ENCODE assay signal across 16 cellular contexts in genomic region chr9:128317629-128318028, GRCh38.
"Had no signal": no experiment of that assay in that cellular context is flagged by ENCODE, and none has a peak within 500 bp of the region (broad histone marks: within the 10 kb centered on the region; RNA-seq: fewer than 3 reads in every experiment).

No MANE protein-coding gene starts in this region.

- H3K4me1 Mint-ChIP-seq: activated CD4-positive, alpha-beta T cell treated with anti-CD3 and anti-CD28 coated beads, Interleukin-2, amount 10 ng/mL, durations not matched to agents 24 days and 14 days; activated naive CD4-positive, alpha-beta T cell treated with anti-CD3 and anti-CD28 coated beads, Interleukin-2, amount 50 U/mL, for 24 hours had no signal

- H3K27ac ChIP-seq: adrenal gland had no signal

- H3K9me3 Mint-ChIP-seq: activated CD4-positive, alpha-beta T cell treated with anti-CD3 and anti-CD28 coated beads, Interleukin-2, amount 10 ng/mL, durations not matched to agents 24 days and 14 days; activated CD8-positive, alpha-beta T cell treated with anti-CD3 and anti-CD28 coated beads for 36 hours; activated naive CD4-positive, alpha-beta T cell treated with anti-CD3 and anti-CD28 coated beads, Interleukin-2, amount 50 U/mL, for 24 hours; T-cell had no signal

- ATAC-seq: activated CD8-positive, alpha-beta T cell treated with anti-CD3 and anti-CD28 coated beads for 36 hours; naive thymus-derived CD4-positive, alpha-beta T cell; T-cell had no signal

- H3K27me3 Mint-ChIP-seq: activated CD4-positive, alpha-beta T cell treated with anti-CD3 and anti-CD28 coated beads, Interleukin-2, amount 10 ng/mL, durations not matched to agents 24 days and 14 days; activated CD8-positive, alpha-beta T cell treated with anti-CD3 and anti-CD28 coated beads for 36 hours; activated naive CD4-positive, alpha-beta T cell treated with anti-CD3 and anti-CD28 coated beads, Interleukin-2, amount 50 U/mL, for 24 hours; T-cell had no signal

- H3K4me3 Mint-ChIP-seq: activated CD4-positive, alpha-beta T cell treated with anti-CD3 and anti-CD28 coated beads, Interleukin-2, amount 10 ng/mL, durations not matched to agents 24 days and 14 days; activated CD8-positive, alpha-beta T cell treated with anti-CD3 and anti-CD28 coated beads for 36 hours; activated naive CD4-positive, alpha-beta T cell treated with anti-CD3 and anti-CD28 coated beads, Interleukin-2, amount 50 U/mL, for 24 hours; naive thymus-derived CD4-positive, alpha-beta T cell; T-cell had no signal

- DNase-seq: activated CD4-positive, alpha-beta T cell treated with anti-CD3 and anti-CD28 coated beads, Interleukin-2, amount 10 ng/mL, durations not matched to agents 24 days and 14 days; activated CD4-positive, CD25-positive, alpha-beta regulatory T cell; activated CD8-positive, alpha-beta T cell treated with anti-CD3 and anti-CD28 coated beads for 36 hours; activated effector memory CD4-positive, alpha-beta T cell treated with anti-CD3 and anti-CD28 coated beads, Interleukin-2, amount 50 U/mL, for 16 hours; activated T-cell treated with anti-CD3 and anti-CD28 coated beads, Interleukin-2, amount 50 U/mL, for 48 hours; adrenal gland; erythroblast; mesendoderm; naive thymus-derived CD4-positive, alpha-beta T cell; posterior cingulate gyrus; SK-N-SH; stimulated activated naive CD4-positive, alpha-beta T cell treated with Interleukin-2 at 50 U/mL for 16 hours; T-cell; T-helper 9 cell; trophoblast cell had no signal

- H3K9me3 ChIP-seq: adrenal gland, SK-N-SH had no signal

- H3K27ac Mint-ChIP-seq: activated CD4-positive, alpha-beta T cell treated with anti-CD3 and anti-CD28 coated beads, Interleukin-2, amount 10 ng/mL, durations not matched to agents 24 days and 14 days; activated CD8-positive, alpha-beta T cell treated with anti-CD3 and anti-CD28 coated beads for 36 hours; activated naive CD4-positive, alpha-beta T cell treated with anti-CD3 and anti-CD28 coated beads, Interleukin-2, amount 50 U/mL, for 24 hours; T-cell had no signal
